21 cellular contexts compared by ENCODE assay signal in genomic region chr9:123389698-123390097, GRCh38. TPM values are rescaled to one million over a fixed set of nuclear protein-coding genes. Genes with fewer than 3 reads are reported as not detected.
"Had no signal": no experiment of that assay in that cellular context is flagged by ENCODE, and none has a peak within 500 bp of the region (broad histone marks: within the 10 kb centered on the region; RNA-seq: fewer than 3 reads in every experiment).

No MANE protein-coding gene starts in this region.

- H3K4me1 ChIP-seq: gastrocnemius medialis, left ventricle myocardium inferior, lower lobe of right lung, psoas muscle, sigmoid colon, transverse colon had no signal

- DNase-seq: effector memory CD8-positive, alpha-beta T cell; gastrocnemius medialis; immature natural killer cell; kidney; left cardiac atrium; left ventricle myocardium inferior; lower lobe of right lung; natural killer cell; psoas muscle; sigmoid colon; stimulated activated CD4-positive, alpha-beta T cell treated with anti-CD3 and anti-CD28 coated beads, Interleukin-2, amount 100 ng/mL, for 24 hours; stimulated activated naive CD4-positive, alpha-beta T cell; stomach; substantia nigra; transverse colon had no signal

- H3K27me3 ChIP-seq: esophagus muscularis mucosa, gastrocnemius medialis, sigmoid colon, stomach, transverse colon had no signal

- H3K4me3 ChIP-seq: esophagus muscularis mucosa, gastrocnemius medialis, left ventricle myocardium inferior, lower lobe of right lung, psoas muscle, sigmoid colon, skin epidermis, stomach, thoracic aorta, transverse colon had no signal

- FAIRE-seq: kidney had no signal

- ATAC-seq: effector memory CD8-positive, alpha-beta T cell; gastrocnemius medialis; left cardiac atrium; lower lobe of right lung; natural killer cell; psoas muscle had no signal

- H3K9me3 ChIP-seq: gastrocnemius medialis, lower lobe of right lung, psoas muscle, sigmoid colon, thoracic aorta, transverse colon had no signal

- H3K27ac ChIP-seq: epithelial cell of prostate, esophagus muscularis mucosa, gastrocnemius medialis, left ventricle myocardium inferior, lower lobe of right lung, psoas muscle, sigmoid colon, skin epidermis, stomach, thoracic aorta, transverse colon had no signal

- H3K36me3 ChIP-seq: esophagus muscularis mucosa, gastrocnemius medialis, left ventricle myocardium inferior, lower lobe of right lung, sigmoid colon, stomach, thoracic aorta, transverse colon had no signal

RNA-seq across cellular contexts. Expression of gene CRB2, which starts 33.7 kb away (rescaled TPM):
- total RNA-seq: fibroblast of villous mesenchyme, gastrocnemius medialis, left ventricle myocardium inferior, lower lobe of right lung, myocyte, natural killer cell, thoracic aorta had no signal
